In genomic region chr3:141412087-141412935, GRCh38 we compare ENCODE assay signal across 8 cellular contexts. TPM values are rescaled to one million over a fixed set of nuclear protein-coding genes. Genes with fewer than 3 reads are reported as not detected.
A peak's percentile ranks its signal among the peaks of the same experiment; 100 is the strongest.
DNase-seq lines count a peak whose midpoint lies in the region; ATAC-seq and TF ChIP-seq lines count a peak whose summit lies in the region.

No MANE protein-coding gene starts in this region.

- no peak for TF ChIP-seq EP300 in upper lobe of left lung (IDR thresholded peaks at IDR 0.05)

- TF ChIP-seq POLR2A in upper lobe of left lung (IDR thresholded peaks at IDR 0.05): peak in 2 of 4 donors; percentile 25 to 30

- TF ChIP-seq CTCF in upper lobe of left lung (IDR thresholded peaks at IDR 0.05): no peak

- peak; percentile 94 to 96 for ATAC-seq in naive B cell (ENCODE audit: low read depth in 2 of 2)
- ATAC-seq in upper lobe of left lung (ENCODE audit: low FRiP score in 2 of 2): peak; percentile 74 to 85

- 12 to 13% methylated on average over 10 of the region's 10 CpGs for WGBS in upper lobe of left lung, 2 donors

- H3K27ac ChIP-seq in epithelial cell of prostate: peak overlapping the region; percentile 92
- peak overlapping the region; percentile 89 to 99 (median 94) for H3K27ac ChIP-seq in upper lobe of left lung

- H3K36me3 Mint-ChIP-seq in naive B cell: peaks cover 18 to 24% of the 10 kb centered on the region in 2 donors

- H3K9me3 Mint-ChIP-seq in naive B cell: no peaks in the 10 kb centered on the region

- H3K27ac Mint-ChIP-seq in naive B cell: peak overlapping the region; percentile 84 to 97 (median 94)

- H3K9me3 ChIP-seq in upper lobe of left lung: no peaks in the 10 kb centered on the region

- peaks cover 3 to 46% (median 21%) of the 10 kb centered on the region in 4 donors for H3K36me3 ChIP-seq in upper lobe of left lung

- DNase-seq in activated CD8-positive, alpha-beta memory T cell treated with anti-CD3 and anti-CD28 coated beads for 24 hours: peak; percentile 70
- DNase-seq in activated CD8-positive, alpha-beta memory T cell treated with anti-CD3 and anti-CD28 coated beads, Interleukin-2, amount 50 U/mL, for 48 hours: no peak
- DNase-seq in NCI-H2107 (lab: John Stamatoyannopoulos, UW) (peak; percentile 31), activated T-cell treated with anti-CD3 and anti-CD28 coated beads for 1 hour (ENCODE audit: low read depth) (peak; percentile 42), epithelial cell of prostate (ENCODE audit: low read depth, low spot score) (peak; percentile 41), naive B cell (peak; percentile 42), upper lobe of left lung (peak in 1 of 2 donors; percentile 77), NCI-H1105 (lab: John Stamatoyannopoulos, UW) (no peak)

- peak overlapping the region; percentile 64 to 93 (median 87) for H3K4me3 Mint-ChIP-seq in naive B cell

- H3K4me1 ChIP-seq in upper lobe of left lung: peaks cover 61 to 83% (median 78%) of the 10 kb centered on the region in 4 donors

- H3K27me3 ChIP-seq in upper lobe of left lung: no peaks in the 10 kb centered on the region

- no peaks in the 10 kb centered on the region for H3K27me3 Mint-ChIP-seq in naive B cell

- peak overlapping the region in 3 of 4 donors; percentile 15 to 32 (median 28) for H3K4me3 ChIP-seq in upper lobe of left lung

- peaks cover 17 to 35% (median 17%) of the 10 kb centered on the region in 3 donors for H3K4me1 Mint-ChIP-seq in naive B cell

RNA-seq across cellular contexts. Expression of gene ZBTB38, which starts 44.0 kb away (rescaled TPM):
- polyA plus RNA-seq in naive B cell (ENCODE audit: low read depth in 6 of 6): 10 to 100 TPM; 15.9 to 48.1 (median 35.4) TPM
- 100 to 1,000 TPM in 2 of 6 donors, 10 to 100 TPM in 4; 80.2 to 146 (median 91.8) TPM for total RNA-seq in upper lobe of left lung

Comparison
In these comparisons a context has a peak if more than half of its experiments do, and no peak if none do; other contexts are left out.
1. DNase-seq: peak in activated CD8-positive, alpha-beta memory T cell treated with anti-CD3 and anti-CD28 coated beads for 24 hours (single experiment), NCI-H2107 (single experiment), activated T-cell treated with anti-CD3 and anti-CD28 coated beads for 1 hour (single experiment), epithelial cell of prostate (single experiment) and naive B cell (single experiment); none in activated CD8-positive, alpha-beta memory T cell treated with anti-CD3 and anti-CD28 coated beads, Interleukin-2, amount 50 U/mL, for 48 hours (single experiment) and NCI-H1105 (single experiment).